In the genomic region with DNA sequence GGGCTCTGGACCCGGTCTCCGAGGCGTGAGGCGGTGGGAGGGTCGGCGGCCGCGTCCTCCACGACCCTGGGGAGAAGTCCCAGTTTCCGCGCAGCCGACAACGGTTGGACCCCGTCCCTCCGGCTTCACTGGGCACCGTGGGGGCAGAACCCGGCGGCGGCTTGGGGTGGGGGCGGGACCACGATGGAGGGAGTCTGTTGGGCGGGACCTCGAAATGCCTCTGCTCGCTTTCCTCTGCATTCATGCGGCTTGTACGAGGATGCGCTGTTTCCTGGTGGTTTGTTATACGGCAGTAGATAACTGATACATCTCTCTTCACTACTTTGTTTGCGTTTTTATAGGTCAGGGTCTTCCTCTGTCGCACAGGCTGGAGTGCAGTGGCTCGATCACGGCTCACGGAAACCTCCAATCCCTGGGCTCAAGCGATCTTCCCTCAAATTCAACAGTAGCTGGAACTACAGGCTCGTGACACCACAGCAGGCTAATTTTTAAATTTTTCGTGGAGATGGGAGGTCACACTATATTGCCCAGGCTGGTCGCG, we compare ENCODE assay signal across 8 cellular contexts. TPM values are rescaled to one million over a fixed set of nuclear protein-coding genes. Genes with fewer than 3 reads are reported as not detected.
A peak's percentile ranks its signal among the peaks of the same experiment; 100 is the strongest.
DNase-seq lines count a peak whose midpoint lies in the region; ATAC-seq and TF ChIP-seq lines count a peak whose summit lies in the region.

No MANE protein-coding gene starts in this region.

- no peaks in the 10 kb centered on the region for H3K36me3 Mint-ChIP-seq in brain

- TF ChIP-seq CTCF in brain (conservative IDR thresholded peaks at IDR 0.05): no peak

- no peak for ATAC-seq in GM21528 (IDR thresholded peaks at IDR 0.05; ENCODE audit: low FRiP score, unreplicated experiment)

- H3K9me3 Mint-ChIP-seq in brain: peaks cover 0 to 3% (median 0%) of the 10 kb centered on the region in 5 experiments

- peak overlapping the region; percentile 87 to 97 (median 94) for H3K4me3 Mint-ChIP-seq in brain

- no peaks in the 10 kb centered on the region for H3K27me3 Mint-ChIP-seq in brain

- DNase-seq in NCI-H345 (lab: John Stamatoyannopoulos, UW) (peak; percentile 53), NCI-H345 treated with DMSO at 0.1 percent for 48 hours (lab: John Stamatoyannopoulos, UW; ENCODE audit: unreplicated experiment) (no peak), T-helper 2 cell (peak in 3 of 5 experiments; percentile 43 to 90 (median 61)), inferior parietal cortex (ENCODE audit: extremely low spot score) (peak; percentile 18), middle frontal gyrus (ENCODE audit: extremely low spot score, low spot score) (no peak)
- peak; percentile 54 for DNase-seq in stimulated activated CD4-positive, alpha-beta T cell treated with anti-CD3 and anti-CD28 coated beads, Interleukin-12 subunit alpha, Interleukin-12 subunit beta, amount 100 ng/mL, for 4 hours

- H3K27ac Mint-ChIP-seq in brain: peak overlapping the region; percentile 59 to 100 (median 91)

- H3K4me1 Mint-ChIP-seq in brain: peaks cover 45% of the 10 kb centered on the region

RNA-seq across cellular contexts. Expression of gene ZNF846, which starts 24.6 kb away (rescaled TPM):
- 5.3 TPM for polyA plus RNA-seq in brain (ENCODE audit: insufficient read depth, low read depth, low replicate concordance)

RNA-seq across cellular contexts. Expression of gene FBXL12, which starts 25.8 kb away (rescaled TPM):
- polyA plus RNA-seq in brain (ENCODE audit: insufficient read depth, low read depth, low replicate concordance): 15.3 TPM

RNA-seq across cellular contexts. Expression of gene UBL5, which starts 34.6 kb away (rescaled TPM):
- 841 TPM for polyA plus RNA-seq in brain (ENCODE audit: insufficient read depth, low read depth, low replicate concordance)

RNA-seq across cellular contexts. Expression of gene PIN1, which starts 42.0 kb away (rescaled TPM):
- polyA plus RNA-seq in brain (ENCODE audit: insufficient read depth, low read depth, low replicate concordance): 273 TPM

Comparison
In these comparisons a context has a peak if more than half of its experiments do, and no peak if none do; other contexts are left out.
1. DNase-seq: peak in NCI-H345 (single experiment), T-helper 2 cell (3 of 5), inferior parietal cortex (single experiment) and stimulated activated CD4-positive, alpha-beta T cell treated with anti-CD3 and anti-CD28 coated beads, Interleukin-12 subunit alpha, Interleukin-12 subunit beta, amount 100 ng/mL, for 4 hours (single experiment); none in NCI-H345 treated with DMSO at 0.1 percent for 48 hours (single experiment) and middle frontal gyrus (single experiment).